8 cellular contexts compared by ENCODE assay signal in genomic region chr1:50968021-50968883, GRCh38. TPM values are rescaled to one million over a fixed set of nuclear protein-coding genes. Genes with fewer than 3 reads are reported as not detected.
DNase-seq lines count a peak whose midpoint lies in the region; ATAC-seq and TF ChIP-seq lines count a peak whose summit lies in the region.

No MANE protein-coding gene starts in this region.

- peaks cover 26% of the 10 kb centered on the region for H3K4me1 Mint-ChIP-seq in activated CD4-positive, alpha-beta memory T cell treated with anti-CD3 and anti-CD28 coated beads for 36 hours (ENCODE audit: low read depth)

- peak overlapping the region; percentile 60 to 85 (median 72); a peak in 19 of 22 replicates for H3K27ac ChIP-seq in BLaER1 treated with 17β-estradiol and CSF1 and Interleukin-3, amounts not matched to agents 10 nM and 100 nM
- peak overlapping the region; percentile 87 to 100 (median 98) for H3K27ac ChIP-seq in dorsolateral prefrontal cortex
- peak overlapping the region; percentile 98 for H3K27ac ChIP-seq in lower lobe of right lung

- peaks cover 17 to 33% (median 24%) of the 10 kb centered on the region in 10 experiments; a peak in 19 of 20 replicates for H3K4me1 ChIP-seq in BLaER1 treated with 17β-estradiol and CSF1 and Interleukin-3, amounts not matched to agents 10 nM and 100 nM
- H3K4me1 ChIP-seq in lower lobe of right lung = peaks cover 9% of the 10 kb centered on the region

- H3K4me3 ChIP-seq in BLaER1 treated with 17β-estradiol and CSF1 and Interleukin-3, amounts not matched to agents 10 nM and 100 nM = peak overlapping the region; percentile 67 to 82 (median 74)
- H3K4me3 ChIP-seq in dorsolateral prefrontal cortex (peak overlapping the region; percentile 66 to 95 (median 81)), lower lobe of right lung (peak overlapping the region; percentile 81)

- no peaks in the 10 kb centered on the region for H3K9me3 Mint-ChIP-seq in activated CD4-positive, alpha-beta memory T cell treated with anti-CD3 and anti-CD28 coated beads for 36 hours

- TF ChIP-seq CTCF in dorsolateral prefrontal cortex (IDR thresholded peaks at IDR 0.05 in 54 of 56, conservative IDR thresholded peaks at IDR 0.05 in 2 of 56; ENCODE audit: low read depth in 1 of 56, partially characterized antibody in 56 of 56) = peak in 35 of 56 donors; percentile 8 to 54 (median 32)
- peak; percentile 52 for TF ChIP-seq CTCF in lower lobe of right lung (IDR thresholded peaks at IDR 0.05)

- H3K27ac Mint-ChIP-seq in activated CD4-positive, alpha-beta memory T cell treated with anti-CD3 and anti-CD28 coated beads for 36 hours = peak overlapping the region; percentile 97

- CTCF ChIA-PET in activated CD4-positive, alpha-beta memory T cell treated with anti-CD3 and anti-CD28 coated beads for 36 hours (lab: Charles Lee) = interaction anchor here (0.8 to 4.1 kb wide), 9 partner anchors 8 to 268 kb away, joined by 3 to 25 read pairs (median 5); partner anchors contain the start of genes FAF1 and RNF11

- peaks cover 45 to 80% (median 72%) of the 10 kb centered on the region in 11 experiments for H3K27me3 ChIP-seq in BLaER1 treated with 17β-estradiol and CSF1 and Interleukin-3, amounts not matched to agents 10 nM and 100 nM
- H3K27me3 ChIP-seq in dorsolateral prefrontal cortex (peaks cover 0 to 9% (median 0%) of the 10 kb centered on the region in 45 donors), lower lobe of right lung (ENCODE audit: low read depth) (no peaks in the 10 kb centered on the region)

- peak overlapping the region; percentile 88 for H3K4me3 Mint-ChIP-seq in activated CD4-positive, alpha-beta memory T cell treated with anti-CD3 and anti-CD28 coated beads for 36 hours

- H3K36me3 Mint-ChIP-seq in activated CD4-positive, alpha-beta memory T cell treated with anti-CD3 and anti-CD28 coated beads for 36 hours = peaks cover 1% of the 10 kb centered on the region

- peaks cover 0 to 36% (median 26%) of the 10 kb centered on the region in 11 experiments; a peak in 18 of 22 replicates for H4K20me1 ChIP-seq in BLaER1 treated with 17β-estradiol and CSF1 and Interleukin-3, amounts not matched to agents 10 nM and 100 nM

- DNase-seq in NCI-H69 (lab: John Stamatoyannopoulos, UW) (peak; percentile 94), dorsolateral prefrontal cortex (peak; percentile 76 to 91 (median 83)), lower lobe of right lung (peak; percentile 94)
- peak; percentile 86 for DNase-seq in activated CD4-positive, alpha-beta memory T cell treated with anti-CD3 and anti-CD28 coated beads for 36 hours
- DNase-seq in stimulated activated CD4-positive, alpha-beta T cell treated with anti-CD3 and anti-CD28 coated beads, TNF-alpha, amount 100 ng/mL, for 1 hour (ENCODE audit: low read depth in 3 of 3, low spot score in 1 of 3) = peak in 2 of 3 donors; percentile 55 to 68

- H3K9me3 ChIP-seq in BLaER1 treated with 17β-estradiol and CSF1 and Interleukin-3, amounts not matched to agents 10 nM and 100 nM (replicated peaks in 1 of 11) = no peaks in the 10 kb centered on the region
- no peaks in the 10 kb centered on the region for H3K9me3 ChIP-seq in lower lobe of right lung

- intact Hi-C loops in activated CD4-positive, alpha-beta memory T cell treated with anti-CD3 and anti-CD28 coated beads for 36 hours (cut with micrococcal nuclease) = loop anchor here (1.0 to 10.0 kb wide), 7 partner anchors 8 to 907 kb away; partner anchors contain the start of genes DMRTA2, EPS15, FAF1 and NRDC
- intact Hi-C loops in dorsolateral prefrontal cortex (cut with DNase I) (loop anchor here (1.0 to 10.0 kb wide), 6 partner anchors 8 to 547 kb away; partner anchors contain the start of genes RNF11 (in 2 of the 2), EPS15 (in 1 of the 2) and FAF1 (in 1 of the 2)), lower lobe of right lung (cut with DNase I) (no loop called here)

- ATAC-seq in GM19351 (IDR thresholded peaks at IDR 0.05; ENCODE audit: unreplicated experiment) = peak; percentile 59
- peak; percentile 55 for ATAC-seq in HG03521 (IDR thresholded peaks at IDR 0.05; ENCODE audit: unreplicated experiment)
- peak; percentile 98 for ATAC-seq in lower lobe of right lung

- POLR2A ChIA-PET in activated CD4-positive, alpha-beta memory T cell treated with anti-CD3 and anti-CD28 coated beads for 36 hours (lab: Charles Lee) = interaction anchor here (2.8 to 3.2 kb wide), 2 partner anchors 8 to 9 kb away, joined by 20 to 24 read pairs; partner anchors contain the start of gene FAF1

- peak overlapping the region; percentile 78 to 85 (median 81) for H3K9ac ChIP-seq in BLaER1 treated with 17β-estradiol and CSF1 and Interleukin-3, amounts not matched to agents 10 nM and 100 nM

- no peaks in the 10 kb centered on the region for H3K36me3 ChIP-seq in BLaER1 treated with 17β-estradiol and CSF1 and Interleukin-3, amounts not matched to agents 10 nM and 100 nM
- no peaks in the 10 kb centered on the region for H3K36me3 ChIP-seq in lower lobe of right lung

- H3K27me3 Mint-ChIP-seq in activated CD4-positive, alpha-beta memory T cell treated with anti-CD3 and anti-CD28 coated beads for 36 hours = peaks cover 12% of the 10 kb centered on the region

- H3K4me2 ChIP-seq in BLaER1 treated with 17β-estradiol and CSF1 and Interleukin-3, amounts not matched to agents 10 nM and 100 nM = peak overlapping the region; percentile 91 to 100 (median 98)

RNA-seq across cellular contexts. Expression of gene CDKN2C, which starts 1.8 kb away (rescaled TPM):
- total RNA-seq in activated CD4-positive, alpha-beta memory T cell treated with anti-CD3 and anti-CD28 coated beads for 36 hours = 10 to 100 TPM; 15.5 to 16.8 TPM
- 10 to 100 TPM in 59 of 120 experiments, 1 to 10 TPM in 61; 3.9 to 24.6 (median 9.9) TPM for total RNA-seq in dorsolateral prefrontal cortex
- 9.2 TPM for total RNA-seq in lower lobe of right lung

RNA-seq across cellular contexts. Expression of gene FAF1, which starts 8.2 kb away (rescaled TPM):
- 10 to 100 TPM; 77.0 to 84.6 TPM for total RNA-seq in activated CD4-positive, alpha-beta memory T cell treated with anti-CD3 and anti-CD28 coated beads for 36 hours
- total RNA-seq in dorsolateral prefrontal cortex (100 to 1,000 TPM in 1 of 120 experiments, 10 to 100 TPM in 119; 61.7 to 103 (median 81.7) TPM), lower lobe of right lung (45.0 TPM)

Comparison
In these comparisons a context has a peak if more than half of its experiments do, and no peak if none do; other contexts are left out.
1. Peak in every context shown above with its lines: DNase-seq, ATAC-seq, H3K4me3 ChIP-seq and H3K27ac ChIP-seq.